In genomic region chr22:50562075-50562410, GRCh38 we compare ENCODE assay signal across 19 cellular contexts. TPM values are rescaled to one million over a fixed set of nuclear protein-coding genes. Genes with fewer than 3 reads are reported as not detected.
"Had no signal": no experiment of that assay in that cellular context is flagged by ENCODE, and none has a peak within 500 bp of the region (broad histone marks: within the 10 kb centered on the region; RNA-seq: fewer than 3 reads in every experiment).

No MANE protein-coding gene starts in this region.

RNA-seq across cellular contexts. Expression of gene SYCE3, which starts 0.7 kb away (rescaled TPM):
- total RNA-seq: cerebellum, colonic mucosa, dermis microvascular lymphatic vessel endothelial cell, esophagus mucosa, frontal cortex, lower leg skin, mammary epithelial cell, mucosa of gallbladder, myocyte, osteoblast, psoas muscle, skeletal muscle tissue, stomach, thoracic aorta, transverse colon, uterus had no signal
- polyA plus RNA-seq: fibroblast of lung, heart right ventricle, psoas muscle had no signal

RNA-seq across cellular contexts. Expression of gene KLHDC7B, which starts 16.3 kb away (rescaled TPM):
- total RNA-seq: cerebellum, dermis microvascular lymphatic vessel endothelial cell, frontal cortex, glomerular endothelial cell, myocyte, skeletal muscle tissue, stomach, thoracic aorta, uterus had no signal
- polyA plus RNA-seq: fibroblast of lung had no signal
